Comparison of ENCODE assay signal across 9 cellular contexts in the genomic region with DNA sequence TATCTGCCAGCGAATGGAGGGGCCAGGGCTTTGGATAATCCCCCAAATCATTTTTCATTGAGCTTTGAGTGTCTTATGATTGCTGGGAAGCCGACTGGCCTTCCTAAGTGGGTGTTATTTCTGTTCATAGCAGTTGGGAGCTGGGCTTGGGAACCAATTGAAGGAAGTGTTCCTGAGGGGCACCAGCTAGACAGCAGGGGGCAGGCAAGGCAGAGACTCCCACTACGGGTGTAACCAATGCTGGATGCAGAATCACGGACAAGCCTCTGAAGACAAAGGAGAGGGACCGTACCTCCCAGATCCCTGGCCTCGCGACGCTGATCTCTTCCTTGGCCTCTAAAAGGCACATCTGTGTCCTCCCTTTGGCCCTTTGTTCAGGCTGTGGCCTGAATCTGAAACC.
DNase-seq lines count a peak whose midpoint lies in the region; ATAC-seq, FAIRE-seq and TF ChIP-seq lines count a peak whose summit lies in the region.
"Had no signal": no experiment of that assay in that cellular context is flagged by ENCODE, and none has a peak within 500 bp of the region (broad histone marks: within the 10 kb centered on the region; RNA-seq: fewer than 3 reads in every experiment).

No MANE protein-coding gene starts in this region.

- no peak overlapping the region for H3K9ac ChIP-seq in DND-41 (ENCODE audit: low read depth, low read length)
- no peak overlapping the region for H3K9ac ChIP-seq in K562 (ENCODE audit: insufficient read depth in 1 of 2, low read depth in 2 of 2, low read length in 2 of 2)

- intact Hi-C loops in K562 (cut with micrococcal nuclease) (no loop called here), left colon (cut with DNase I, micrococcal nuclease) (no loop called here)

- TF ChIP-seq POLR2A in K562 (conservative IDR thresholded peaks at IDR 0.05): no peak

- POLR2A ChIA-PET in K562 (lab: Yijun Ruan, JAX): interaction anchor here (0.6 kb wide), 2 partner anchors 209 to 313 kb away, joined by 3 read pairs; no protein-coding TSS in a partner anchor

- no peaks in the 10 kb centered on the region for H3K4me1 ChIP-seq in DND-41 (ENCODE audit: insufficient read depth, low read length)
- H3K4me1 ChIP-seq in K562 (replicated peaks in 1 of 2; ENCODE audit: control insufficient read depth in 2 of 2, insufficient read depth in 2 of 2, low read length in 2 of 2): no peaks in the 10 kb centered on the region

- in situ Hi-C loops in K562 (cut with MboI): no loop called here

- no peaks in the 10 kb centered on the region for H3K9me1 ChIP-seq in K562 (ENCODE audit: control insufficient read depth, insufficient read depth, low read length)

- peak in 1 of 2 experiments; percentile 40; a peak in 2 of 4 replicates for TF ChIP-seq RAD21 in K562 (CRISPR knock-in tag; conservative IDR thresholded peaks at IDR 0.05 in 1 of 2, IDR thresholded peaks at IDR 0.05 in 1 of 2)

- no peak for TF ChIP-seq EP300 in K562 (IDR thresholded peaks at IDR 0.05; ENCODE audit: low read length)

- 0% methylated on average over 5 of the region's 8 CpGs for WGBS in K562 (ENCODE audit: insufficient coverage, low coverage, missing lambda C conversion rate)

- no peak overlapping the region for H3K4me2 ChIP-seq in DND-41 (ENCODE audit: insufficient read depth, low read length)
- no peak overlapping the region for H3K4me2 ChIP-seq in K562 (ENCODE audit: insufficient read depth, low read length)

- CTCF ChIA-PET in K562 (lab: Yijun Ruan, JAX; ENCODE audit: low intra/inter-chr PET ratio): interaction anchor here (0.6 kb wide), 1 partner anchor 812 kb away, joined by 3 read pairs; no protein-coding TSS in a partner anchor

- TF ChIP-seq CTCF in DND-41 (IDR thresholded peaks at IDR 0.05; ENCODE audit: borderline replicate concordance, extremely low read depth, low read length, poor library complexity, severe bottlenecking): peak; percentile 57
- peak; percentile 11 to 33 (median 29); a peak in 3 of 6 replicates for TF ChIP-seq CTCF in K562 (IDR thresholded peaks at IDR 0.05 in 2 of 3, conservative IDR thresholded peaks at IDR 0.05 in 1 of 3; ENCODE audit: insufficient read depth in 2 of 3, low read depth in 1 of 3, low read length in 3 of 3)

- peaks cover 11% of the 10 kb centered on the region; the same call in 1 of the 2 replicates for H4K20me1 ChIP-seq in DND-41 (ENCODE audit: insufficient read depth, low read length)
- no peaks in the 10 kb centered on the region; the same call in 1 of the 2 replicates for H4K20me1 ChIP-seq in K562 (replicated peaks; ENCODE audit: control insufficient read depth, insufficient read depth, low read length)

- FAIRE-seq in K562 (lab: Jason Lieb, UNC): no peak

- no TSS peak for BruUV-seq in K562 (replicated peaks; lab: Mats Ljungman, UMichigan)

- peak; percentile 16 for DNase-seq in DND-41
- DNase-seq in NCI-H1694 treated with DMSO at 0.1 percent for 48 hours (lab: John Stamatoyannopoulos, UW): peak; percentile 89
- peak in 3 of 4 experiments; percentile 8 to 25 (median 9) for DNase-seq in K562 (ENCODE audit: extremely low read depth in 1 of 4, low spot score in 3 of 4)
- DNase-seq in left colon: peak in 1 of 2 donors; percentile 50
- DNase-seq in activated gamma-delta T cell (lab: John Stamatoyannopoulos, UW): no peak

- H2AFZ ChIP-seq in DND-41 (ENCODE audit: low read depth, low read length) (no peak overlapping the region), K562 (ENCODE audit: low read depth, low read length) (no peak overlapping the region)

- H3K27me3 ChIP-seq in DND-41 (ENCODE audit: insufficient read depth, low read length, poor library complexity) (peaks cover 15% of the 10 kb centered on the region), K562 (ENCODE audit: control insufficient read depth in 2 of 2, insufficient read depth in 2 of 2, low read length in 2 of 2) (peaks cover 0 to 9% of the 10 kb centered on the region in 2 experiments; a peak in 1 of 5 replicates)

- ATAC-seq in DND-41 (ENCODE audit: insufficient read depth, low read depth): 0 out of 3 replicates have a peak, but pooled peaks have one; percentile 47
- peak; percentile 62 for ATAC-seq in K562
- ATAC-seq in left colon: peak; percentile 53
- ATAC-seq in HG03469 (IDR thresholded peaks at IDR 0.05; ENCODE audit: unreplicated experiment): no peak
- no peak for ATAC-seq in HG02884 (IDR thresholded peaks at IDR 0.05; ENCODE audit: unreplicated experiment)
- ATAC-seq in HG03045 (IDR thresholded peaks at IDR 0.05; ENCODE audit: unreplicated experiment): no peak

- no peak overlapping the region for H3K27ac ChIP-seq in DND-41 (ENCODE audit: low read length)
- no peak overlapping the region for H3K27ac ChIP-seq in K562 (ENCODE audit: extremely low read depth, low read depth, low read length)
- H3K27ac ChIP-seq: epithelial cell of prostate had no signal

- H3K36me3 ChIP-seq in DND-41 (ENCODE audit: insufficient read depth, low read length) (no peaks in the 10 kb centered on the region), K562 (ENCODE audit: control insufficient read depth, insufficient read depth, low read length) (no peaks in the 10 kb centered on the region)

- H3K79me2 ChIP-seq in DND-41 (ENCODE audit: insufficient read depth, low read length): no peaks in the 10 kb centered on the region
- H3K79me2 ChIP-seq in K562 (ENCODE audit: control insufficient read depth, insufficient read depth, low read length): no peaks in the 10 kb centered on the region

- no peak overlapping the region for H3K4me3 ChIP-seq in DND-41 (ENCODE audit: low read depth in 1 of 2, low read length in 2 of 2)
- H3K4me3 ChIP-seq in K562: no peak overlapping the region

- no peaks in the 10 kb centered on the region for H3K9me3 ChIP-seq in DND-41 (ENCODE audit: insufficient read depth, low read length, severe bottlenecking)
- no peaks in the 10 kb centered on the region for H3K9me3 ChIP-seq in K562 (replicated peaks; ENCODE audit: control insufficient read depth, insufficient read depth, low read depth, low read length)

TF ChIP-seq in K562, 482 proteins besides CTCF, POLR2A, EP300 and RAD21:
- no peak for TF ChIP-seq MTA1 (IDR thresholded peaks at IDR 0.05; ENCODE audit: borderline replicate concordance)
- TF ChIP-seq SMC3 (conservative IDR thresholded peaks at IDR 0.05; ENCODE audit: insufficient read depth, low read depth, low read length): 0 out of 2 replicates have a peak, but pooled peaks have one; percentile 18

Comparison
In these comparisons a context has a peak if more than half of its experiments do, and no peak if none do; other contexts are left out.
1. ATAC-seq: peak in DND-41 (single experiment), K562 (single experiment) and left colon (single experiment); none in HG03469 (single experiment), HG02884 (single experiment) and HG03045 (single experiment).